In genomic region chr2:71299507-71299906, GRCh38 we compare ENCODE assay signal across 10 cellular contexts. TPM values are rescaled to one million over a fixed set of nuclear protein-coding genes. Genes with fewer than 3 reads are reported as not detected.
DNase-seq lines count a peak whose midpoint lies in the region; ATAC-seq and FAIRE-seq lines count a peak whose summit lies in the region.
"Had no signal": no experiment of that assay in that cellular context is flagged by ENCODE, and none has a peak within 500 bp of the region (broad histone marks: within the 10 kb centered on the region; RNA-seq: fewer than 3 reads in every experiment).

No MANE protein-coding gene starts in this region.

- H3K4me3 Mint-ChIP-seq in activated CD4-positive, alpha-beta T cell treated with anti-CD3 and anti-CD28 coated beads, Interleukin-2, amount 10 ng/mL, durations not matched to agents 7 days and 5 days: no peak overlapping the region
- no peak overlapping the region for H3K4me3 Mint-ChIP-seq in naive thymus-derived CD4-positive, alpha-beta T cell
- H3K4me3 Mint-ChIP-seq: central memory CD8-positive, alpha-beta T cell; stimulated activated naive CD8-positive, alpha-beta T cell treated with anti-CD3 and anti-CD28 coated beads, Interleukin-15, Interleukin-2, amounts not matched to agents 100 ng/mL and 50 ng/mL, for 24 hours had no signal

- no peaks in the 10 kb centered on the region for H3K9me3 ChIP-seq in naive thymus-derived CD4-positive, alpha-beta T cell (ENCODE audit: control insufficient read depth in 2 of 3, low read length in 3 of 3)

- no peaks in the 10 kb centered on the region for H3K36me3 Mint-ChIP-seq in activated CD4-positive, alpha-beta T cell treated with anti-CD3 and anti-CD28 coated beads, Interleukin-2, amount 10 ng/mL, durations not matched to agents 7 days and 5 days (ENCODE audit: low read depth)
- H3K36me3 Mint-ChIP-seq in naive thymus-derived CD4-positive, alpha-beta T cell: no peaks in the 10 kb centered on the region

- no peaks in the 10 kb centered on the region for H3K9me3 Mint-ChIP-seq in activated CD4-positive, alpha-beta T cell treated with anti-CD3 and anti-CD28 coated beads, Interleukin-2, amount 10 ng/mL, durations not matched to agents 7 days and 5 days
- no peaks in the 10 kb centered on the region for H3K9me3 Mint-ChIP-seq in naive thymus-derived CD4-positive, alpha-beta T cell
- H3K9me3 Mint-ChIP-seq: central memory CD8-positive, alpha-beta T cell; stimulated activated naive CD8-positive, alpha-beta T cell treated with anti-CD3 and anti-CD28 coated beads, Interleukin-15, Interleukin-2, amounts not matched to agents 100 ng/mL and 50 ng/mL, for 24 hours had no signal

- peak; percentile 61 for FAIRE-seq in colon (lab: Jason Lieb, UNC)

- intact Hi-C loops in naive thymus-derived CD4-positive, alpha-beta T cell (cut with micrococcal nuclease): loop anchor here (1.0 to 5.0 kb wide), 4 partner anchors 31 to 211 kb away; partner anchors contain the start of gene ZNF638 (in 2 of the 2)

- no peaks in the 10 kb centered on the region for H3K27me3 ChIP-seq in naive thymus-derived CD4-positive, alpha-beta T cell (ENCODE audit: control insufficient read depth in 2 of 2, insufficient read depth in 2 of 2, low read length in 2 of 2)

- no peaks in the 10 kb centered on the region for H3K36me3 ChIP-seq in naive thymus-derived CD4-positive, alpha-beta T cell (ENCODE audit: control insufficient read depth in 2 of 3, insufficient read depth in 3 of 3, low read length in 3 of 3)

- H3K27ac ChIP-seq in naive thymus-derived CD4-positive, alpha-beta T cell (ENCODE audit: low read depth, low read length): no peak overlapping the region

- peaks cover 2% of the 10 kb centered on the region for H3K27me3 Mint-ChIP-seq in activated CD4-positive, alpha-beta T cell treated with anti-CD3 and anti-CD28 coated beads, Interleukin-2, amount 10 ng/mL, durations not matched to agents 7 days and 5 days
- peaks cover 4 to 14% (median 6%) of the 10 kb centered on the region in 5 donors for H3K27me3 Mint-ChIP-seq in naive thymus-derived CD4-positive, alpha-beta T cell
- H3K27me3 Mint-ChIP-seq: stimulated activated naive CD8-positive, alpha-beta T cell treated with anti-CD3 and anti-CD28 coated beads, Interleukin-15, Interleukin-2, amounts not matched to agents 100 ng/mL and 50 ng/mL, for 24 hours had no signal

- no peak overlapping the region for H3K27ac Mint-ChIP-seq in activated CD4-positive, alpha-beta T cell treated with anti-CD3 and anti-CD28 coated beads, Interleukin-2, amount 10 ng/mL, durations not matched to agents 7 days and 5 days
- H3K27ac Mint-ChIP-seq in naive thymus-derived CD4-positive, alpha-beta T cell: no peak overlapping the region
- H3K27ac Mint-ChIP-seq: stimulated activated naive CD8-positive, alpha-beta T cell treated with anti-CD3 and anti-CD28 coated beads, Interleukin-15, Interleukin-2, amounts not matched to agents 100 ng/mL and 50 ng/mL, for 24 hours had no signal

- POLR2A ChIA-PET in activated CD4-positive, alpha-beta T cell treated with anti-CD3 and anti-CD28 coated beads, Interleukin-2, amount 10 ng/mL, durations not matched to agents 7 days and 5 days (lab: Charles Lee): interaction anchor here (1.3 kb wide), 1 partner anchor 32 kb away, joined by 3 read pairs; the partner anchor contains the start of gene ZNF638
- POLR2A ChIA-PET in naive thymus-derived CD4-positive, alpha-beta T cell (lab: Charles Lee): interaction anchor here (0.6 to 2.9 kb wide), 3 partner anchors 13 to 211 kb away, joined by 3 to 13 read pairs (median 4); partner anchors contain the start of gene ZNF638

- H3K4me1 ChIP-seq in naive thymus-derived CD4-positive, alpha-beta T cell (ENCODE audit: control insufficient read depth in 2 of 2, insufficient read depth in 2 of 2, low read length in 2 of 2): no peaks in the 10 kb centered on the region

- no peaks in the 10 kb centered on the region for H3K4me1 Mint-ChIP-seq in activated CD4-positive, alpha-beta T cell treated with anti-CD3 and anti-CD28 coated beads, Interleukin-2, amount 10 ng/mL, durations not matched to agents 7 days and 5 days
- H3K4me1 Mint-ChIP-seq in naive thymus-derived CD4-positive, alpha-beta T cell: no peaks in the 10 kb centered on the region
- H3K4me1 Mint-ChIP-seq: central memory CD8-positive, alpha-beta T cell had no signal

- CTCF ChIA-PET in activated CD4-positive, alpha-beta T cell treated with anti-CD3 and anti-CD28 coated beads, Interleukin-2, amount 10 ng/mL, durations not matched to agents 7 days and 5 days (lab: Charles Lee): interaction anchor here (0.7 to 2.3 kb wide), 7 partner anchors 10 to 214 kb away, joined by 3 to 9 read pairs (median 5); partner anchors contain the start of gene ZNF638
- CTCF ChIA-PET in naive thymus-derived CD4-positive, alpha-beta T cell (lab: Charles Lee): interaction anchor here (0.8 to 5.1 kb wide), 11 partner anchors 11 to 218 kb away, joined by 3 to 144 read pairs (median 3); partner anchors contain the start of gene ZNF638

- ATAC-seq in naive thymus-derived CD4-positive, alpha-beta T cell: peak; percentile 41
- no peak for ATAC-seq in HG03196 (IDR thresholded peaks at IDR 0.05; ENCODE audit: unreplicated experiment)
- no peak for ATAC-seq in HG03378 (IDR thresholded peaks at IDR 0.05; ENCODE audit: unreplicated experiment)

- no peak overlapping the region for H3K4me3 ChIP-seq in naive thymus-derived CD4-positive, alpha-beta T cell (ENCODE audit: low read length)

- DNase-seq in activated CD4-positive, alpha-beta T cell treated with anti-CD3 and anti-CD28 coated beads, Interleukin-2, amount 10 ng/mL, durations not matched to agents 7 days and 5 days: peak; percentile 16
- DNase-seq in activated CD4-positive, alpha-beta T cell treated with anti-CD3 and anti-CD28 coated beads, Interleukin-2, amount 50 U/mL, for 48 hours: no peak
- DNase-seq in NCI-H1694 treated with DMSO at 0.1 percent for 48 hours (lab: John Stamatoyannopoulos, UW) (peak; percentile 41), middle frontal gyrus (ENCODE audit: extremely low spot score, low spot score) (no peak)
- peak in 5 of 9 donors; percentile 24 to 47 (median 36) for DNase-seq in naive thymus-derived CD4-positive, alpha-beta T cell

RNA-seq across cellular contexts. Expression of gene ZNF638, which starts 32.1 kb away (rescaled TPM):
- total RNA-seq in activated CD4-positive, alpha-beta T cell treated with anti-CD3 and anti-CD28 coated beads, Interleukin-2, amount 10 ng/mL, durations not matched to agents 7 days and 5 days: 100 to 1,000 TPM in 1 of 2 experiments, 10 to 100 TPM in 1; 87.6 to 101 TPM
- total RNA-seq in naive thymus-derived CD4-positive, alpha-beta T cell: 100 to 1,000 TPM; 113 to 204 (median 121) TPM
- polyA plus RNA-seq in naive thymus-derived CD4-positive, alpha-beta T cell: 10 to 100 TPM; 57.6 to 72.7 TPM

Comparison
In these comparisons a context has a peak if more than half of its experiments do, and no peak if none do; other contexts are left out.
1. DNase-seq: peak in activated CD4-positive, alpha-beta T cell treated with anti-CD3 and anti-CD28 coated beads, Interleukin-2, amount 10 ng/mL, durations not matched to agents 7 days and 5 days (single experiment), NCI-H1694 treated with DMSO at 0.1 percent for 48 hours (single experiment) and naive thymus-derived CD4-positive, alpha-beta T cell (5 of 9); none in activated CD4-positive, alpha-beta T cell treated with anti-CD3 and anti-CD28 coated beads, Interleukin-2, amount 50 U/mL, for 48 hours (0 of 2) and middle frontal gyrus (single experiment).